In genomic region chr6:160733045-160733646, GRCh38 we compare ENCODE assay signal across 9 cellular contexts. TPM values are rescaled to one million over a fixed set of nuclear protein-coding genes. Genes with fewer than 3 reads are reported as not detected.
DNase-seq lines count a peak whose midpoint lies in the region; ATAC-seq, FAIRE-seq and TF ChIP-seq lines count a peak whose summit lies in the region.
"Had no signal": no experiment of that assay in that cellular context is flagged by ENCODE, and none has a peak within 500 bp of the region (broad histone marks: within the 10 kb centered on the region; RNA-seq: fewer than 3 reads in every experiment).

No MANE protein-coding gene starts in this region.

- H3K4me1 ChIP-seq in kidney (ENCODE audit: control insufficient read depth in 1 of 2, insufficient read depth in 1 of 2, low read depth in 1 of 2, low read length in 2 of 2) = no peaks in the 10 kb centered on the region

- H3K9me3 ChIP-seq in kidney (ENCODE audit: control insufficient read depth in 1 of 2, low read length in 2 of 2) = no peaks in the 10 kb centered on the region

- H3K27ac Mint-ChIP-seq in brain = no peak overlapping the region

- H3K27me3 Mint-ChIP-seq in brain = peaks cover 8% of the 10 kb centered on the region

- H3K4me3 Mint-ChIP-seq in brain = no peak overlapping the region

- DNase-seq in NCI-H2081 (lab: John Stamatoyannopoulos, UW) (peak; percentile 26 to 30), NCI-H2081 treated with DMSO at 0.1 percent for 48 hours (lab: John Stamatoyannopoulos, UW) (no peak), NCI-H774 (lab: John Stamatoyannopoulos, UW) (peak; percentile 24), kidney (no peak)
- peak; percentile 6 for DNase-seq in stimulated activated naive CD4-positive, alpha-beta T cell treated with Interleukin-2 at 50 U/mL for 16 hours (lab: John Stamatoyannopoulos, UW)

- ATAC-seq in GM19438 (IDR thresholded peaks at IDR 0.05; ENCODE audit: low read depth, unreplicated experiment) (peak; percentile 71), HG03280 (IDR thresholded peaks at IDR 0.05; ENCODE audit: unreplicated experiment) (peak; percentile 75)

- H3K36me3 Mint-ChIP-seq in brain = no peaks in the 10 kb centered on the region

- no peak for FAIRE-seq in kidney (lab: Jason Lieb, UNC)

- no peak overlapping the region for H3K9ac ChIP-seq in kidney (ENCODE audit: low read length in 2 of 2)

- intact Hi-C loops in kidney (cut with DNase I) = loop anchor here (10.0 kb wide), 1 partner anchor 642 kb away; no protein-coding TSS in a partner anchor

- peaks cover 5 to 24% of the 10 kb centered on the region in 2 donors for H3K36me3 ChIP-seq in kidney (ENCODE audit: control insufficient read depth in 1 of 2, insufficient read depth in 2 of 2, low read length in 2 of 2)

- H3K4me1 Mint-ChIP-seq in brain = peaks cover 5% of the 10 kb centered on the region

- H3K9me3 Mint-ChIP-seq in brain = no peaks in the 10 kb centered on the region

- TF ChIP-seq CTCF in brain (conservative IDR thresholded peaks at IDR 0.05) = peak; percentile 70 to 78
- TF ChIP-seq CTCF in kidney (IDR thresholded peaks at IDR 0.05; ENCODE audit: borderline replicate concordance, extremely low read depth, insufficient read depth) = peak; percentile 72

- no peak overlapping the region for H3K4me3 ChIP-seq in kidney (ENCODE audit: low read length in 2 of 2)

- H3K27ac ChIP-seq in kidney (ENCODE audit: low read depth in 2 of 2, low read length in 2 of 2) = no peak overlapping the region

RNA-seq across cellular contexts. Expression of gene PLG, which starts 31.1 kb away (rescaled TPM):
- polyA plus RNA-seq in brain (ENCODE audit: insufficient read depth, low read depth, low replicate concordance) (not detected), kidney (ENCODE audit: insufficient read depth, low read depth, low replicate concordance) (211 TPM)
- total RNA-seq in kidney = 2.4 TPM
- total RNA-seq: subcutaneous adipose tissue had no signal

Comparison
In these comparisons a context has a peak if more than half of its experiments do, and no peak if none do; other contexts are left out.
1. DNase-seq: peak in NCI-H2081 (2 of 2), NCI-H774 (single experiment) and stimulated activated naive CD4-positive, alpha-beta T cell treated with Interleukin-2 at 50 U/mL for 16 hours (single experiment); none in NCI-H2081 treated with DMSO at 0.1 percent for 48 hours (single experiment) and kidney (single experiment).
2. RNA of gene PLG, which starts 31.1 kb away (polyA plus RNA-seq): 211 TPM in kidney (single experiment); not detected in brain (single experiment); every median in the first group is over 100 times any median in the second.